ENCODE assay signal across 2 cellular contexts in the genomic region with DNA sequence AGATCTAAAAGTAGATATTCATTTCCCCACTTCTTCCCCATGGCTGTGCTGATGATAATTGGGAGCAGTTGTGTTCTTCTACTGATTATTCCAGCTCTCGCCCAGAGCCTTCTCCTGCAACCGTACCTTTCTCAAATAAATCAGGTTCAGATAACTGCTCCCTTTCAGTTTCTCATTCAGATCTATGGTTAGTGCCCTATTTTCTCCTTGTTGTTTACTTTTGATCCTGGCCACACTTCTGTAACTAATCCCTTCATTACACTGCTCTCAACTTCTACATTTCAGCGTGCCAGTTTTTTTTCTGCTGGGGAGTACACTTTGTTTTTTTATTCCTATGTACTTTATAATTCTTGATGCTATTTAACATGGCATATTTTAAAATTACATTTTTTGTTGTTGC.
TF ChIP-seq lines count a peak whose summit lies in the region.

No MANE protein-coding gene starts in this region.

TF ChIP-seq in liver, 16 proteins besides CTCF, POLR2A, EP300 and RAD21:
- peak; percentile 73 for TF ChIP-seq FOXA2 (IDR thresholded peaks at IDR 0.05)
- TF ChIP-seq HNF4G (IDR thresholded peaks at IDR 0.05): no peak
- no peak for TF ChIP-seq EGR1 (IDR thresholded peaks at IDR 0.05; ENCODE audit: low read depth in 2 of 2)
- TF ChIP-seq, protein P1, sequence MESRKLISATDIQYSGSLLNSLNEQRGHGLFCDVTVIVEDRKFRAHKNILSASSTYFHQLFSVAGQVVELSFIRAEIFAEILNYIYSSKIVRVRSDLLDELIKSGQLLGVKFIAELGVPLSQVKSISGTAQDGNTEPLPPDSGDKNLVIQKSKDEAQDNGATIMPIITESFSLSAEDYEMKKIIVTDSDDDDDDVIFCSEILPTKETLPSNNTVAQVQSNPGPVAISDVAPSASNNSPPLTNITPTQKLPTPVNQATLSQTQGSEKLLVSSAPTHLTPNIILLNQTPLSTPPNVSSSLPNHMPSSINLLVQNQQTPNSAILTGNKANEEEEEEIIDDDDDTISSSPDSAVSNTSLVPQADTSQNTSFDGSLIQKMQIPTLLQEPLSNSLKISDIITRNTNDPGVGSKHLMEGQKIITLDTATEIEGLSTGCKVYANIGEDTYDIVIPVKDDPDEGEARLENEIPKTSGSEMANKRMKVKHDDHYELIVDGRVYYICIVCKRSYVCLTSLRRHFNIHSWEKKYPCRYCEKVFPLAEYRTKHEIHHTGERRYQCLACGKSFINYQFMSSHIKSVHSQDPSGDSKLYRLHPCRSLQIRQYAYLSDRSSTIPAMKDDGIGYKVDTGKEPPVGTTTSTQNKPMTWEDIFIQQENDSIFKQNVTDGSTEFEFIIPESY (IDR thresholded peaks at IDR 0.05): no peak
- TF ChIP-seq, protein P2, sequence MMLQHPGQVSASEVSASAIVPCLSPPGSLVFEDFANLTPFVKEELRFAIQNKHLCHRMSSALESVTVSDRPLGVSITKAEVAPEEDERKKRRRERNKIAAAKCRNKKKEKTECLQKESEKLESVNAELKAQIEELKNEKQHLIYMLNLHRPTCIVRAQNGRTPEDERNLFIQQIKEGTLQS (IDR thresholded peaks at IDR 0.05): no peak
- TF ChIP-seq TAF1 (conservative IDR thresholded peaks at IDR 0.05): no peak
- TF ChIP-seq FOXA1 (IDR thresholded peaks at IDR 0.05): peak; percentile 57
- TF ChIP-seq RXRA (IDR thresholded peaks at IDR 0.05): no peak
- TF ChIP-seq, protein P3, sequence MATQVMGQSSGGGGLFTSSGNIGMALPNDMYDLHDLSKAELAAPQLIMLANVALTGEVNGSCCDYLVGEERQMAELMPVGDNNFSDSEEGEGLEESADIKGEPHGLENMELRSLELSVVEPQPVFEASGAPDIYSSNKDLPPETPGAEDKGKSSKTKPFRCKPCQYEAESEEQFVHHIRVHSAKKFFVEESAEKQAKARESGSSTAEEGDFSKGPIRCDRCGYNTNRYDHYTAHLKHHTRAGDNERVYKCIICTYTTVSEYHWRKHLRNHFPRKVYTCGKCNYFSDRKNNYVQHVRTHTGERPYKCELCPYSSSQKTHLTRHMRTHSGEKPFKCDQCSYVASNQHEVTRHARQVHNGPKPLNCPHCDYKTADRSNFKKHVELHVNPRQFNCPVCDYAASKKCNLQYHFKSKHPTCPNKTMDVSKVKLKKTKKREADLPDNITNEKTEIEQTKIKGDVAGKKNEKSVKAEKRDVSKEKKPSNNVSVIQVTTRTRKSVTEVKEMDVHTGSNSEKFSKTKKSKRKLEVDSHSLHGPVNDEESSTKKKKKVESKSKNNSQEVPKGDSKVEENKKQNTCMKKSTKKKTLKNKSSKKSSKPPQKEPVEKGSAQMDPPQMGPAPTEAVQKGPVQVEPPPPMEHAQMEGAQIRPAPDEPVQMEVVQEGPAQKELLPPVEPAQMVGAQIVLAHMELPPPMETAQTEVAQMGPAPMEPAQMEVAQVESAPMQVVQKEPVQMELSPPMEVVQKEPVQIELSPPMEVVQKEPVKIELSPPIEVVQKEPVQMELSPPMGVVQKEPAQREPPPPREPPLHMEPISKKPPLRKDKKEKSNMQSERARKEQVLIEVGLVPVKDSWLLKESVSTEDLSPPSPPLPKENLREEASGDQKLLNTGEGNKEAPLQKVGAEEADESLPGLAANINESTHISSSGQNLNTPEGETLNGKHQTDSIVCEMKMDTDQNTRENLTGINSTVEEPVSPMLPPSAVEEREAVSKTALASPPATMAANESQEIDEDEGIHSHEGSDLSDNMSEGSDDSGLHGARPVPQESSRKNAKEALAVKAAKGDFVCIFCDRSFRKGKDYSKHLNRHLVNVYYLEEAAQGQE (IDR thresholded peaks at IDR 0.05): no peak
- TF ChIP-seq NR2F2 (IDR thresholded peaks at IDR 0.05): no peak
- TF ChIP-seq, protein P4, sequence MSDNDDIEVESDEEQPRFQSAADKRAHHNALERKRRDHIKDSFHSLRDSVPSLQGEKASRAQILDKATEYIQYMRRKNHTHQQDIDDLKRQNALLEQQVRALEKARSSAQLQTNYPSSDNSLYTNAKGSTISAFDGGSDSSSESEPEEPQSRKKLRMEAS (IDR thresholded peaks at IDR 0.05): no peak
- TF ChIP-seq HNF4A (conservative IDR thresholded peaks at IDR 0.05): peak; percentile 24 to 27
- TF ChIP-seq YY1 (IDR thresholded peaks at IDR 0.05): peak; percentile 22
- TF ChIP-seq JUND (IDR thresholded peaks at IDR 0.05): no peak
- TF ChIP-seq GABPA (IDR thresholded peaks at IDR 0.05 in 1 of 2, conservative IDR thresholded peaks at IDR 0.05 in 1 of 2): peak in 1 of 2 donors; percentile 41
- peak; percentile 61 for TF ChIP-seq SP1 (IDR thresholded peaks at IDR 0.05)

TF ChIP-seq in HepG2, 621 proteins besides CTCF, POLR2A, EP300 and RAD21:
- TF ChIP-seq SRY (CRISPR knock-in tag; IDR thresholded peaks at IDR 0.05) (no peak), PAWR (CRISPR knock-in tag; IDR thresholded peaks at IDR 0.05; ENCODE audit: borderline replicate concordance) (no peak), HOXA9 (CRISPR knock-in tag; IDR thresholded peaks at IDR 0.05; ENCODE audit: borderline replicate concordance) (no peak), HNF4G (IDR thresholded peaks at IDR 0.05; ENCODE audit: borderline replicate concordance, low read depth, low read length) (no peak), HNF4G (CRISPR knock-in tag; IDR thresholded peaks at IDR 0.05; ENCODE audit: borderline replicate concordance, low read depth) (no peak)
- TF ChIP-seq, protein P5, sequence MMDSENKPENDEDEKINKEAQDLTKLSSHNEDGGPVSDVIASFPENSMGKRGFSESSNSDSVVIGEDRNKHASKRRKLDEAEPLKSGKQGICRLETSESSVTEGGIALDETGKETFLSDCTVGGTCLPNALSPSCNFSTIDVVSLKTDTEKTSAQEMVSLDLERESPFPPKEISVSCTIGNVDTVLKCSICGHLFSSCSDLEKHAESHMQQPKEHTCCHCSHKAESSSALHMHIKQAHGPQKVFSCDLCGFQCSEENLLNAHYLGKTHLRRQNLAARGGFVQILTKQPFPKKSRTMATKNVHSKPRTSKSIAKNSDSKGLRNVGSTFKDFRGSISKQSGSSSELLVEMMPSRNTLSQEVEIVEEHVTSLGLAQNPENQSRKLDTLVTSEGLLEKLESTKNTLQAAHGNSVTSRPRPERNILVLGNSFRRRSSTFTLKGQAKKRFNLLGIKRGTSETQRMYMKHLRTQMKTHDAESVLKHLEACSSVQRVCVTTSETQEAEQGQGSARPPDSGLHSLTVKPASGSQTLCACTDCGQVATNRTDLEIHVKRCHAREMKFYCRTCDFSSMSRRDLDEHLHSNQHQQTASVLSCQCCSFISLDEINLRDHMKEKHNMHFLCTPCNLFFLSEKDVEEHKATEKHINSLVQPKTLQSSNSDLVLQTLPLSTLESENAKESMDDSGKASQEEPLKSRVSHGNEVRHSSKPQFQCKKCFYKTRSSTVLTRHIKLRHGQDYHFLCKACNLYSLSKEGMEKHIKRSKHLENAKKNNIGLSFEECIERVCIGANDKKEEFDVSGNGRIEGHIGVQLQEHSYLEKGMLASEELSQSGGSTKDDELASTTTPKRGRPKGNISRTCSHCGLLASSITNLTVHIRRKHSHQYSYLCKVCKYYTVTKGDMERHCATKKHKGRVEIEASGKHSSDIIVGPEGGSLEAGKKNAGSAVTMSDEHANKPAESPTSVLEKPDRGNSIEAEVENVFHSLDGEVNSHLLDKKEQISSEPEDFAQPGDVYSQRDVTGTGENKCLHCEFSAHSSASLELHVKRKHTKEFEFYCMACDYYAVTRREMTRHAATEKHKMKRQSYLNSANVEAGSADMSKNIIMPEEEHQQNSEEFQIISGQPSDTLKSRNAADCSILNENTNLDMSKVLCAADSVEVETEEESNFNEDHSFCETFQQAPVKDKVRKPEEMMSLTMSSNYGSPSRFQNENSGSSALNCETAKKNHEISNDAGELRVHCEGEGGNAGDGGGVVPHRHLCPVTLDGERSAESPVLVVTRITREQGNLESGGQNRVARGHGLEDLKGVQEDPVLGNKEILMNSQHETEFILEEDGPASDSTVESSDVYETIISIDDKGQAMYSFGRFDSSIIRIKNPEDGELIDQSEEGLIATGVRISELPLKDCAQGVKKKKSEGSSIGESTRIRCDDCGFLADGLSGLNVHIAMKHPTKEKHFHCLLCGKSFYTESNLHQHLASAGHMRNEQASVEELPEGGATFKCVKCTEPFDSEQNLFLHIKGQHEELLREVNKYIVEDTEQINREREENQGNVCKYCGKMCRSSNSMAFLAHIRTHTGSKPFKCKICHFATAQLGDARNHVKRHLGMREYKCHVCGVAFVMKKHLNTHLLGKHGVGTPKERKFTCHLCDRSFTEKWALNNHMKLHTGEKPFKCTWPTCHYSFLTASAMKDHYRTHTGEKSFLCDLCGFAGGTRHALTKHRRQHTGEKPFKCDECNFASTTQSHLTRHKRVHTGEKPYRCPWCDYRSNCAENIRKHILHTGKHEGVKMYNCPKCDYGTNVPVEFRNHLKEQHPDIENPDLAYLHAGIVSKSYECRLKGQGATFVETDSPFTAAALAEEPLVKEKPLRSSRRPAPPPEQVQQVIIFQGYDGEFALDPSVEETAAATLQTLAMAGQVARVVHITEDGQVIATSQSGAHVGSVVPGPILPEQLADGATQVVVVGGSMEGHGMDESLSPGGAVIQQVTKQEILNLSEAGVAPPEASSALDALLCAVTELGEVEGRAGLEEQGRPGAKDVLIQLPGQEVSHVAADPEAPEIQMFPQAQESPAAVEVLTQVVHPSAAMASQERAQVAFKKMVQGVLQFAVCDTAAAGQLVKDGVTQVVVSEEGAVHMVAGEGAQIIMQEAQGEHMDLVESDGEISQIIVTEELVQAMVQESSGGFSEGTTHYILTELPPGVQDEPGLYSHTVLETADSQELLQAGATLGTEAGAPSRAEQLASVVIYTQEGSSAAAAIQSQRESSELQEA (CRISPR knock-in tag; IDR thresholded peaks at IDR 0.05; ENCODE audit: not compliant biosample characterization): no peak
- TF ChIP-seq, protein P6, sequence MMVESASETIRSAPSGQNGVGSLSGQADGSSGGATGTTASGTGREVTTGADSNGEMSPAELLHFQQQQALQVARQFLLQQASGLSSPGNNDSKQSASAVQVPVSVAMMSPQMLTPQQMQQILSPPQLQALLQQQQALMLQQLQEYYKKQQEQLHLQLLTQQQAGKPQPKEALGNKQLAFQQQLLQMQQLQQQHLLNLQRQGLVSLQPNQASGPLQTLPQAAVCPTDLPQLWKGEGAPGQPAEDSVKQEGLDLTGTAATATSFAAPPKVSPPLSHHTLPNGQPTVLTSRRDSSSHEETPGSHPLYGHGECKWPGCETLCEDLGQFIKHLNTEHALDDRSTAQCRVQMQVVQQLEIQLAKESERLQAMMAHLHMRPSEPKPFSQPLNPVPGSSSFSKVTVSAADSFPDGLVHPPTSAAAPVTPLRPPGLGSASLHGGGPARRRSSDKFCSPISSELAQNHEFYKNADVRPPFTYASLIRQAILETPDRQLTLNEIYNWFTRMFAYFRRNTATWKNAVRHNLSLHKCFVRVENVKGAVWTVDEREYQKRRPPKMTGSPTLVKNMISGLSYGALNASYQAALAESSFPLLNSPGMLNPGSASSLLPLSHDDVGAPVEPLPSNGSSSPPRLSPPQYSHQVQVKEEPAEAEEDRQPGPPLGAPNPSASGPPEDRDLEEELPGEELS (CRISPR knock-in tag; IDR thresholded peaks at IDR 0.05): no peak
- TF ChIP-seq, protein P7, sequence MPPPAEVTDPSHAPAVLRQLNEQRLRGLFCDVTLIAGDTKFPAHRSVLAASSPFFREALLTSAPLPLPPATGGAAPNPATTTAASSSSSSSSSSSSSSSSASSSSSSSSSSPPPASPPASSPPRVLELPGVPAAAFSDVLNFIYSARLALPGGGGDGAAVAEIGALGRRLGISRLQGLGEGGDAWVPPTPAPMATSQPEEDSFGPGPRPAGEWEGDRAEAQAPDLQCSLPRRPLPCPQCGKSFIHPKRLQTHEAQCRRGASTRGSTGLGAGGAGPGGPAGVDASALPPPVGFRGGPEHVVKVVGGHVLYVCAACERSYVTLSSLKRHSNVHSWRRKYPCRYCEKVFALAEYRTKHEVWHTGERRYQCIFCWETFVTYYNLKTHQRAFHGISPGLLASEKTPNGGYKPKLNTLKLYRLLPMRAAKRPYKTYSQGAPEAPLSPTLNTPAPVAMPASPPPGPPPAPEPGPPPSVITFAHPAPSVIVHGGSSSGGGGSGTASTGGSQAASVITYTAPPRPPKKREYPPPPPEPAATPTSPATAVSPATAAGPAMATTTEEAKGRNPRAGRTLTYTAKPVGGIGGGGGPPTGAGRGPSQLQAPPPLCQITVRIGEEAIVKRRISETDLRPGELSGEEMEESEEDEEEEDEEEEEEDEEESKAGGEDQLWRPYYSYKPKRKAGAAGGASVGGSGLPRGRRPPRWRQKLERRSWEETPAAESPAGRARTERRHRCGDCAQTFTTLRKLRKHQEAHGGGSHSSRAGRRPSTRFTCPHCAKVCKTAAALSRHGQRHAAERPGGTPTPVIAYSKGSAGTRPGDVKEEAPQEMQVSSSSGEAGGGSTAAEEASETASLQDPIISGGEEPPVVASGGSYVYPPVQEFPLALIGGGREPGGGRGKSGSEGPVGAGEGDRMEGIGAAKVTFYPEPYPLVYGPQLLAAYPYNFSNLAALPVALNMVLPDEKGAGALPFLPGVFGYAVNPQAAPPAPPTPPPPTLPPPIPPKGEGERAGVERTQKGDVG (CRISPR knock-in tag; IDR thresholded peaks at IDR 0.05; ENCODE audit: borderline replicate concordance): no peak
- TF ChIP-seq, protein P8, sequence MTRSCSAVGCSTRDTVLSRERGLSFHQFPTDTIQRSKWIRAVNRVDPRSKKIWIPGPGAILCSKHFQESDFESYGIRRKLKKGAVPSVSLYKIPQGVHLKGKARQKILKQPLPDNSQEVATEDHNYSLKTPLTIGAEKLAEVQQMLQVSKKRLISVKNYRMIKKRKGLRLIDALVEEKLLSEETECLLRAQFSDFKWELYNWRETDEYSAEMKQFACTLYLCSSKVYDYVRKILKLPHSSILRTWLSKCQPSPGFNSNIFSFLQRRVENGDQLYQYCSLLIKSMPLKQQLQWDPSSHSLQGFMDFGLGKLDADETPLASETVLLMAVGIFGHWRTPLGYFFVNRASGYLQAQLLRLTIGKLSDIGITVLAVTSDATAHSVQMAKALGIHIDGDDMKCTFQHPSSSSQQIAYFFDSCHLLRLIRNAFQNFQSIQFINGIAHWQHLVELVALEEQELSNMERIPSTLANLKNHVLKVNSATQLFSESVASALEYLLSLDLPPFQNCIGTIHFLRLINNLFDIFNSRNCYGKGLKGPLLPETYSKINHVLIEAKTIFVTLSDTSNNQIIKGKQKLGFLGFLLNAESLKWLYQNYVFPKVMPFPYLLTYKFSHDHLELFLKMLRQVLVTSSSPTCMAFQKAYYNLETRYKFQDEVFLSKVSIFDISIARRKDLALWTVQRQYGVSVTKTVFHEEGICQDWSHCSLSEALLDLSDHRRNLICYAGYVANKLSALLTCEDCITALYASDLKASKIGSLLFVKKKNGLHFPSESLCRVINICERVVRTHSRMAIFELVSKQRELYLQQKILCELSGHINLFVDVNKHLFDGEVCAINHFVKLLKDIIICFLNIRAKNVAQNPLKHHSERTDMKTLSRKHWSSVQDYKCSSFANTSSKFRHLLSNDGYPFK (CRISPR knock-in tag; IDR thresholded peaks at IDR 0.05; ENCODE audit: borderline replicate concordance): no peak
